4 cellular contexts compared by ENCODE assay signal in the genomic region with DNA sequence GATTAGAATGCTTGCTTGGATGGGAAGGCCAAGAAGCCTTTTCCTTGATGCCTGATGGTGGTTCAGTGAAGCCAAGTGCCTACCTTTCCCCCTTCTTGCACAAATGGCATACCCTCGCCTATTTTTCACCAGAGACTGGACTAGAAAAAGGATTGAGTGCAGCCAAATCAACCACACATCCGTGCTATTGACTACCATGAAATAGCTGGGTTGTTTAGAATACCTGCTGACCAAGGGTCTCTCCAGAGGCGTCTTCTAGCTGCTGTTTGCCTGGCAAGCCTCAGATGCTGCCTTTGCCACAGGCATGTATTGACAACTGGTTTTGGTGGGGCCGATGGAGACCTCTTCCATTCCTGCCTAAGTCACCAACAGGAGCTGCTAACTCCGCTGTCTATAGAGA.
"Had no signal": no experiment of that assay in that cellular context is flagged by ENCODE, and none has a peak within 500 bp of the region (broad histone marks: within the 10 kb centered on the region; RNA-seq: fewer than 3 reads in every experiment).

No MANE protein-coding gene starts in this region.

- H3K4me3 Mint-ChIP-seq: HFFc6 had no signal

- ATAC-seq: HCT116 had no signal

- DNase-seq: GOT3, H7, HFFc6 had no signal

- H3K9me3 Mint-ChIP-seq: HFFc6 had no signal

- H3K27ac Mint-ChIP-seq: HFFc6 had no signal
